27 cellular contexts compared by ENCODE assay signal in genomic region chr7:29798422-29798821, GRCh38. TPM values are rescaled to one million over a fixed set of nuclear protein-coding genes. Genes with fewer than 3 reads are reported as not detected.
"Had no signal": no experiment of that assay in that cellular context is flagged by ENCODE, and none has a peak within 500 bp of the region (broad histone marks: within the 10 kb centered on the region; RNA-seq: fewer than 3 reads in every experiment).

No MANE protein-coding gene starts in this region.

- H3K36me3 ChIP-seq: ascending aorta, gastrocnemius medialis, neutrophil, ovary, prostate gland, sigmoid colon, thoracic aorta had no signal

- H3K4me1 ChIP-seq: ascending aorta, gastrocnemius medialis, prostate gland had no signal

- H3K27ac ChIP-seq: ascending aorta, coronary artery, dorsolateral prefrontal cortex, gastrocnemius medialis, neutrophil, ovary, prostate gland, sigmoid colon, thoracic aorta had no signal

- H3K9me3 ChIP-seq: ascending aorta, gastrocnemius medialis, neutrophil, ovary, prostate gland, sigmoid colon, thoracic aorta had no signal

- DNase-seq: activated CD4-positive, alpha-beta T cell treated with anti-CD3 and anti-CD28 coated beads for 36 hours; activated CD4-positive, CD25-positive, alpha-beta regulatory T cell; activated naive CD4-positive, alpha-beta T cell treated with anti-CD3 and anti-CD28 coated beads for 36 hours; activated naive CD8-positive, alpha-beta T cell treated with anti-CD3 and anti-CD28 coated beads for 36 hours; activated T-cell treated with anti-CD3 and anti-CD28 coated beads for 4 hours; activated T-cell treated with anti-CD3 and anti-CD28 coated beads, Interleukin-2, amount 50 U/mL, for 72 hours; dorsolateral prefrontal cortex; effector memory CD4-positive, alpha-beta T cell; gastrocnemius medialis; glutamatergic neuron; left cardiac atrium; mammary epithelial cell; naive B cell; nephron progenitor cell; ovary; retina; sigmoid colon; small intestine; stimulated activated CD4-positive, alpha-beta T cell treated with anti-CD3 and anti-CD28 coated beads, Interleukin-4, amount 100 ng/mL, for 24 hours; trophoblast cell had no signal

- FAIRE-seq: keratinocyte, small intestine, urothelium cell line had no signal

- H3K4me3 ChIP-seq: ascending aorta, coronary artery, dorsolateral prefrontal cortex, gastrocnemius medialis, ovary, prostate gland, sigmoid colon, thoracic aorta had no signal

- H3K27me3 ChIP-seq: ascending aorta, gastrocnemius medialis, ovary had no signal

RNA-seq across cellular contexts. Expression of gene WIPF3, which starts 7.9 kb away (rescaled TPM):
- total RNA-seq: activated CD4-positive, alpha-beta T cell treated with anti-CD3 and anti-CD28 coated beads for 36 hours; activated naive CD4-positive, alpha-beta T cell treated with anti-CD3 and anti-CD28 coated beads for 36 hours; activated naive CD8-positive, alpha-beta T cell treated with anti-CD3 and anti-CD28 coated beads for 36 hours; activated T-cell treated with anti-CD3 and anti-CD28 coated beads, Interleukin-2, amount 50 U/mL, for 72 hours had no signal
